Comparison of ENCODE assay signal across 1 cellular context in genomic region chr7:137993395-137993743, GRCh38.
TF ChIP-seq lines count a peak whose summit lies in the region.

No MANE protein-coding gene starts in this region.

TF ChIP-seq in SK-N-SH, 30 proteins besides CTCF, POLR2A, EP300 and RAD21 (continued from another document):
- TF ChIP-seq REST (IDR thresholded peaks at IDR 0.05; ENCODE audit: low read depth, low read length) (no peak), FOXM1 (IDR thresholded peaks at IDR 0.05; ENCODE audit: low read depth) (no peak), RCOR1 (IDR thresholded peaks at IDR 0.05; ENCODE audit: low read length) (no peak), USF2 (IDR thresholded peaks at IDR 0.05; ENCODE audit: borderline replicate concordance, low read depth, low read length) (no peak), ELF1 (IDR thresholded peaks at IDR 0.05) (no peak), POLR2AphosphoS5 (IDR thresholded peaks at IDR 0.05; ENCODE audit: low read depth, low read length) (no peak), GABPA (IDR thresholded peaks at IDR 0.05; ENCODE audit: low read depth) (no peak), YY1 (IDR thresholded peaks at IDR 0.05; ENCODE audit: low read depth) (no peak), EZH2phosphoT487 (IDR thresholded peaks at IDR 0.05; ENCODE audit: borderline replicate concordance, low read depth) (no peak), NFIC (IDR thresholded peaks at IDR 0.05; ENCODE audit: borderline replicate concordance) (no peak), ZBTB33 (IDR thresholded peaks at IDR 0.05; ENCODE audit: borderline replicate concordance, low read depth) (no peak), RFX5 (IDR thresholded peaks at IDR 0.05; ENCODE audit: low read length) (no peak), RXRA (IDR thresholded peaks at IDR 0.05; ENCODE audit: borderline replicate concordance, low read depth) (no peak), TAF1 (IDR thresholded peaks at IDR 0.05; ENCODE audit: borderline replicate concordance, low read depth, low read length) (no peak)
